1 cellular context compared by ENCODE assay signal in genomic region chr11:29319231-29319630, GRCh38.
TF ChIP-seq lines count a peak whose summit lies in the region.

No MANE protein-coding gene starts in this region.

TF ChIP-seq in IMR-90, 13 proteins besides CTCF, POLR2A, EP300 and RAD21 (continued from another document):
- TF ChIP-seq USF2 (IDR thresholded peaks at IDR 0.05; ENCODE audit: low read depth, low read length) = no peak
- TF ChIP-seq ELK1 (IDR thresholded peaks at IDR 0.05; ENCODE audit: borderline replicate concordance, low read depth, low read length) = no peak
TF ChIP-seq in IMR-90: peak in this region for 0.
